Comparison of ENCODE assay signal across 8 cellular contexts in the genomic region with DNA sequence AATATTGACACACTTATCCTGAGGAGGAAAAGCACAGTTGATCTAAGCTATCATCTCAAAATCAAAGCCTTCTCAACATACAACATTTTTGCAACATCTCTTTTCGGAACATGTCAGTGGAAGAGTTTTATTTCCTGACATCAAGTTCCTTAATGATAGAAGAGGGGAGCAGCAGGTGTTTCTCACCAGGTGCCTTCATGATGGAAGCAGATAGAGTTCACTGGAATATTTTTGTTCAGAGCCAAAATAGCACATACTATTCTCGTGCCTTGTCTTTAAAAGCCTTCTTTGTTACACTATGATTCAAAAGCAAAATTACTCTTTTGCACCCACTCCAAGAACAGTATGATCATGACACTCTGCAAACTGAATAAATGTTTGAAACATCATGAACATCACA.
"Had no signal": no experiment of that assay in that cellular context is flagged by ENCODE, and none has a peak within 500 bp of the region (broad histone marks: within the 10 kb centered on the region; RNA-seq: fewer than 3 reads in every experiment).

No MANE protein-coding gene starts in this region.

- ATAC-seq: GM23338, HCT116 had no signal

- DNase-seq: GM23248, GOT3, H7, H9, HCEC 1CT, HFFc6 had no signal

- H3K27ac ChIP-seq: GM23248 had no signal
